Comparison of ENCODE assay signal across 18 cellular contexts in the genomic region with DNA sequence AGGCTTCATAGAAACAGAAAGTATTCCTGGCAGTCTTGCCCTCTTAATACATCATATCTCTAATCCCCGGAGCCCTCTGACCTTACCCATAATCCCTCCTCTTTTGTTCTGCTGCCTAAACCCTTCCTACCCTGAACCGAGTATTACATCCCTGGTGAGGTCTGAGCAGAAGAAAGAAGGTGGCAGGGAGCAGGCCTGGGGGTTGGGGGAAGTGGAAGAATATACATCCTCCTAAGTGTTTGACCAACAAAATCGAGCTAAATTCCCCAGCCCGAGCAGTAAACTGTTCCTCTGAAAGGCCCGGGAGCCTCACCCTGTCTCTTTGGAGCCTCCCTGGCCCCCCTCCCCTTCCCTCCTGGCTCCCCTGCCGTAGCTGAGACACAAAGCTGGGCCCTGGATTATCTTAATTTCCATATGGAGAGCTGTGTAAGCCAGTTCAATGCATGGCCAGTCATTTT.
"Had no signal": no experiment of that assay in that cellular context is flagged by ENCODE, and none has a peak within 500 bp of the region (broad histone marks: within the 10 kb centered on the region; RNA-seq: fewer than 3 reads in every experiment).

No MANE protein-coding gene starts in this region.

- H3K36me3 ChIP-seq: prostate gland, sigmoid colon, spleen, stomach, thoracic aorta, upper lobe of right lung had no signal

- H3K27ac ChIP-seq: dorsolateral prefrontal cortex, prostate gland, sigmoid colon, spleen, stomach, thoracic aorta, upper lobe of right lung had no signal

- DNase-seq: activated CD4-positive, alpha-beta memory T cell treated with anti-CD3 and anti-CD28 coated beads, Interleukin-2, amount 10 ng/mL, durations not matched to agents 7 days and 5 days; activated effector memory CD4-positive, alpha-beta T cell treated with Interleukin-2 at 50 U/mL for 16 hours; activated T-cell treated with anti-CD3 and anti-CD28 coated beads, Interleukin-2, amount 50 U/mL, for 4 hours; dorsolateral prefrontal cortex; hippocampal formation; left ventricle myocardium superior; natural killer cell; sigmoid colon; spleen; stomach; T-cell; T-helper 9 cell; upper lobe of right lung had no signal

- H3K4me1 Mint-ChIP-seq: activated CD4-positive, alpha-beta memory T cell treated with anti-CD3 and anti-CD28 coated beads, Interleukin-2, amount 10 ng/mL, durations not matched to agents 7 days and 5 days; memory B cell; natural killer cell; T-cell had no signal

- ATAC-seq: activated naive CD4-positive, alpha-beta T cell treated with anti-CD3 and anti-CD28 coated beads, Interleukin-2, amount 50 U/mL, for 72 hours; activated T-cell treated with anti-CD3 and anti-CD28 coated beads, Interleukin-2, amount 50 U/mL, for 4 hours; esophagus mucosa; left ventricle myocardium superior; natural killer cell; T-cell; upper lobe of right lung had no signal

- H3K36me3 Mint-ChIP-seq: activated naive CD4-positive, alpha-beta T cell treated with anti-CD3 and anti-CD28 coated beads, Interleukin-2, amount 50 U/mL, for 72 hours; memory B cell; natural killer cell; T-cell had no signal

- H3K4me3 Mint-ChIP-seq: activated CD4-positive, alpha-beta memory T cell treated with anti-CD3 and anti-CD28 coated beads, Interleukin-2, amount 10 ng/mL, durations not matched to agents 7 days and 5 days; activated T-cell treated with anti-CD3 and anti-CD28 coated beads, Interleukin-2, amount 50 U/mL, for 4 hours; memory B cell; natural killer cell; T-cell had no signal

- H3K9me3 ChIP-seq: prostate gland, sigmoid colon, spleen, stomach, thoracic aorta, upper lobe of right lung had no signal

- H3K27me3 Mint-ChIP-seq: activated CD4-positive, alpha-beta memory T cell treated with anti-CD3 and anti-CD28 coated beads, Interleukin-2, amount 10 ng/mL, durations not matched to agents 7 days and 5 days had no signal

- H3K9me3 Mint-ChIP-seq: activated CD4-positive, alpha-beta memory T cell treated with anti-CD3 and anti-CD28 coated beads, Interleukin-2, amount 10 ng/mL, durations not matched to agents 7 days and 5 days; activated naive CD4-positive, alpha-beta T cell treated with anti-CD3 and anti-CD28 coated beads, Interleukin-2, amount 50 U/mL, for 72 hours; activated T-cell treated with anti-CD3 and anti-CD28 coated beads, Interleukin-2, amount 50 U/mL, for 4 hours; natural killer cell; T-cell had no signal

- H3K27ac Mint-ChIP-seq: activated CD4-positive, alpha-beta memory T cell treated with anti-CD3 and anti-CD28 coated beads, Interleukin-2, amount 10 ng/mL, durations not matched to agents 7 days and 5 days; activated naive CD4-positive, alpha-beta T cell treated with anti-CD3 and anti-CD28 coated beads, Interleukin-2, amount 50 U/mL, for 72 hours; memory B cell; natural killer cell; T-cell had no signal

- H3K4me1 ChIP-seq: prostate gland, sigmoid colon, spleen, stomach, upper lobe of right lung had no signal

- H3K4me3 ChIP-seq: dorsolateral prefrontal cortex, prostate gland, sigmoid colon, spleen, stomach, thoracic aorta, upper lobe of right lung had no signal
